ENCODE assay signal across 14 cellular contexts in the genomic region with DNA sequence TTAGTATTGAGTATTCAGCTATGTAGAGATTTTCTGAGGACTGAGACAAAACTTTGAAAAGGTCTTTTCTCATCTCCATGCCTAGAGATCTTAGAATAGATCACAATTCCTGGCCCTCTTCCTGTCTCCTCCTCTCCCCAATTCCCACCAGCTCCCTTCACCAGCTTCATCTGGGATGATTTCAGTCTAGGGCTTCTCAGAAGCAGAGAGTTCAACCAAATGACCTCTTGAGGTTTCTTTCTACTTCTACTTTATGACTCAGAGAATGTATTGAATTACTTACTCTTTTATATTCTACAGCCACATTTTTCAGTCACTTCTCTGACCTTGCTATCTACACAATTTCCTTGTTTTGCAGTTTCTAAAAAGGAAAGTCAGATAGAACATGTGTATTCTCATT. TPM values are rescaled to one million over a fixed set of nuclear protein-coding genes. Genes with fewer than 3 reads are reported as not detected.
DNase-seq lines count a peak whose midpoint lies in the region; ATAC-seq and TF ChIP-seq lines count a peak whose summit lies in the region.
"Had no signal": no experiment of that assay in that cellular context is flagged by ENCODE, and none has a peak within 500 bp of the region (broad histone marks: within the 10 kb centered on the region; RNA-seq: fewer than 3 reads in every experiment).

No MANE protein-coding gene starts in this region.

- no peak overlapping the region for H2AFZ ChIP-seq in OCI-LY7 (ENCODE audit: low read length)
- H2AFZ ChIP-seq: parathyroid adenoma had no signal

- no peaks in the 10 kb centered on the region for H3K27me3 Mint-ChIP-seq in T-helper 2 cell treated with Interferon-gamma antibody and Interleukin-4, amounts not matched to agents 5 μg/mL and 100 μg/mL, for 36 hours (ENCODE audit: low read depth)
- H3K27me3 Mint-ChIP-seq: activated CD8-positive, alpha-beta T cell treated with anti-CD3 and anti-CD28 coated beads for 36 hours; activated naive CD8-positive, alpha-beta T cell treated with anti-CD3 and anti-CD28 coated beads, Interleukin-2, amount 50 U/mL, for 24 hours had no signal

- H3K4me1 ChIP-seq in OCI-LY7 (ENCODE audit: insufficient read depth, low read length, poor library complexity, severe bottlenecking): no peaks in the 10 kb centered on the region

- CTCF ChIA-PET in RWPE1 (lab: Yijun Ruan, JAX): no interaction called here
- CTCF ChIA-PET in OCI-LY7 (lab: Charles Lee; ENCODE audit: unreplicated experiment): no interaction called here

- POLR2A ChIA-PET in RWPE1 (lab: Yijun Ruan, JAX; ENCODE audit: low non-redundant PET): no interaction called here
- POLR2A ChIA-PET in OCI-LY7 (lab: Charles Lee): interaction anchor here (0.7 kb wide), 1 partner anchor 51 kb away, joined by 3 read pairs; no protein-coding TSS in a partner anchor

- no TSS peak for BruUV-seq in OCI-LY7 (replicated peaks; lab: Mats Ljungman, UMichigan)

- TF ChIP-seq CTCF in RWPE1 (conservative IDR thresholded peaks at IDR 0.05; ENCODE audit: low read depth) (no peak), omental fat pad (IDR thresholded peaks at IDR 0.05) (no peak), OCI-LY7 (conservative IDR thresholded peaks at IDR 0.05; ENCODE audit: low read length) (no peak)

- no peaks in the 10 kb centered on the region for H4K20me1 ChIP-seq in OCI-LY7 (ENCODE audit: insufficient read depth, low read length)

- H3K9me3 Mint-ChIP-seq in T-helper 2 cell treated with Interferon-gamma antibody and Interleukin-4, amounts not matched to agents 5 μg/mL and 100 μg/mL, for 36 hours: no peaks in the 10 kb centered on the region
- H3K9me3 Mint-ChIP-seq: activated CD8-positive, alpha-beta T cell treated with anti-CD3 and anti-CD28 coated beads for 36 hours; activated naive CD8-positive, alpha-beta T cell treated with anti-CD3 and anti-CD28 coated beads, Interleukin-2, amount 50 U/mL, for 24 hours had no signal

- H3K36me3 ChIP-seq in OCI-LY7 (ENCODE audit: insufficient read depth, low read length): no peaks in the 10 kb centered on the region

- no peak overlapping the region for H3K4me3 Mint-ChIP-seq in T-helper 2 cell treated with Interferon-gamma antibody and Interleukin-4, amounts not matched to agents 5 μg/mL and 100 μg/mL, for 36 hours
- H3K4me3 Mint-ChIP-seq: activated CD8-positive, alpha-beta T cell treated with anti-CD3 and anti-CD28 coated beads for 36 hours; activated naive CD8-positive, alpha-beta T cell treated with anti-CD3 and anti-CD28 coated beads, Interleukin-2, amount 50 U/mL, for 24 hours had no signal

- no peaks in the 10 kb centered on the region for H3K9me3 ChIP-seq in OCI-LY7 (ENCODE audit: low read length)

- H3K4me2 ChIP-seq in OCI-LY7 (ENCODE audit: low read length): no peak overlapping the region

- no peaks in the 10 kb centered on the region for H3K9me2 ChIP-seq in OCI-LY7 (ENCODE audit: insufficient read depth, low read length)

- DNase-seq in GM04504 (ENCODE audit: low read depth): peak; percentile 78
- peak; percentile 57 for DNase-seq in RWPE1 (ENCODE audit: low spot score)
- DNase-seq in fibroblast of gingiva (ENCODE audit: low read depth): peak; percentile 83
- peak; percentile 76 for DNase-seq in renal cortical epithelial cell (ENCODE audit: low read depth)
- DNase-seq in omental fat pad (ENCODE audit: low spot score): no peak
- DNase-seq in OCI-LY7 (ENCODE audit: low spot score): no peak
- DNase-seq in T-helper 2 cell treated with Interferon-gamma antibody and Interleukin-4, amounts not matched to agents 5 μg/mL and 100 μg/mL, for 36 hours (ENCODE audit: low spot score): no peak
- DNase-seq in HuH-7.5 (ENCODE audit: low spot score): no peak
- DNase-seq: activated CD8-positive, alpha-beta T cell treated with anti-CD3 and anti-CD28 coated beads for 36 hours; activated naive CD8-positive, alpha-beta T cell treated with anti-CD3 and anti-CD28 coated beads, Interleukin-2, amount 50 U/mL, for 24 hours; NCI-H446 treated with DMSO at 0.1 percent for 48 hours; stimulated activated CD4-positive, alpha-beta T cell treated with anti-CD3 and anti-CD28 coated beads, Interleukin-4, amount 100 ng/mL, for 4 hours; substantia nigra had no signal

- H3K79me2 ChIP-seq in OCI-LY7 (ENCODE audit: insufficient read depth, low read depth, low read length): no peaks in the 10 kb centered on the region
- H3K79me2 ChIP-seq: parathyroid adenoma had no signal

- peaks cover 2% of the 10 kb centered on the region for H3K4me1 Mint-ChIP-seq in T-helper 2 cell treated with Interferon-gamma antibody and Interleukin-4, amounts not matched to agents 5 μg/mL and 100 μg/mL, for 36 hours (ENCODE audit: low read depth)
- H3K4me1 Mint-ChIP-seq: activated naive CD8-positive, alpha-beta T cell treated with anti-CD3 and anti-CD28 coated beads, Interleukin-2, amount 50 U/mL, for 24 hours had no signal

- no peak for ATAC-seq in omental fat pad (ENCODE audit: low FRiP score)
- ATAC-seq: activated CD8-positive, alpha-beta T cell treated with anti-CD3 and anti-CD28 coated beads for 36 hours; activated naive CD8-positive, alpha-beta T cell treated with anti-CD3 and anti-CD28 coated beads, Interleukin-2, amount 50 U/mL, for 24 hours had no signal

- intact Hi-C loops in OCI-LY7 (cut with micrococcal nuclease; ENCODE audit: unreplicated experiment): no loop called here

- no peak overlapping the region for H3K4me3 ChIP-seq in OCI-LY7 (ENCODE audit: low read depth, low read length, poor library complexity, severe bottlenecking)

- no peak overlapping the region for H3K27ac Mint-ChIP-seq in T-helper 2 cell treated with Interferon-gamma antibody and Interleukin-4, amounts not matched to agents 5 μg/mL and 100 μg/mL, for 36 hours
- H3K27ac Mint-ChIP-seq: activated CD8-positive, alpha-beta T cell treated with anti-CD3 and anti-CD28 coated beads for 36 hours; activated naive CD8-positive, alpha-beta T cell treated with anti-CD3 and anti-CD28 coated beads, Interleukin-2, amount 50 U/mL, for 24 hours had no signal

- no peaks in the 10 kb centered on the region for H3K36me3 Mint-ChIP-seq in T-helper 2 cell treated with Interferon-gamma antibody and Interleukin-4, amounts not matched to agents 5 μg/mL and 100 μg/mL, for 36 hours (ENCODE audit: low read depth)

- H3K27ac ChIP-seq in RWPE1: peak overlapping the region; percentile 92
- H3K27ac ChIP-seq in OCI-LY7 (ENCODE audit: low read depth, low read length, poor library complexity, severe bottlenecking): no peak overlapping the region
- H3K27ac ChIP-seq: parathyroid adenoma had no signal

RNA-seq across cellular contexts. Expression of a gene that starts 19.4 kb away (rescaled TPM):
- 377 and 390 TPM in 2 replicates for total RNA-seq in renal cortical epithelial cell
- total RNA-seq in omental fat pad: 100 to 1,000 TPM in 3 of 4 donors, 10 to 100 TPM in 1; 98.7 to 172 (median 129) TPM
- total RNA-seq in OCI-LY7 (2014; rRNA removed; shearing (Covaris generic)): 29.0 and 33.4 TPM in 2 replicates
- 57.6 and 59.8 TPM in 2 replicates for total RNA-seq in OCI-LY7 (2022)

Comparison
In these comparisons a context has a peak if more than half of its experiments do, and no peak if none do; other contexts are left out.
1. DNase-seq: peak in GM04504 (single experiment), RWPE1 (single experiment), fibroblast of gingiva (single experiment) and renal cortical epithelial cell (single experiment); none in omental fat pad (single experiment), OCI-LY7 (single experiment), T-helper 2 cell treated with Interferon-gamma antibody and Interleukin-4, amounts not matched to agents 5 μg/mL and 100 μg/mL, for 36 hours (single experiment) and HuH-7.5 (single experiment).